In the genomic region with DNA sequence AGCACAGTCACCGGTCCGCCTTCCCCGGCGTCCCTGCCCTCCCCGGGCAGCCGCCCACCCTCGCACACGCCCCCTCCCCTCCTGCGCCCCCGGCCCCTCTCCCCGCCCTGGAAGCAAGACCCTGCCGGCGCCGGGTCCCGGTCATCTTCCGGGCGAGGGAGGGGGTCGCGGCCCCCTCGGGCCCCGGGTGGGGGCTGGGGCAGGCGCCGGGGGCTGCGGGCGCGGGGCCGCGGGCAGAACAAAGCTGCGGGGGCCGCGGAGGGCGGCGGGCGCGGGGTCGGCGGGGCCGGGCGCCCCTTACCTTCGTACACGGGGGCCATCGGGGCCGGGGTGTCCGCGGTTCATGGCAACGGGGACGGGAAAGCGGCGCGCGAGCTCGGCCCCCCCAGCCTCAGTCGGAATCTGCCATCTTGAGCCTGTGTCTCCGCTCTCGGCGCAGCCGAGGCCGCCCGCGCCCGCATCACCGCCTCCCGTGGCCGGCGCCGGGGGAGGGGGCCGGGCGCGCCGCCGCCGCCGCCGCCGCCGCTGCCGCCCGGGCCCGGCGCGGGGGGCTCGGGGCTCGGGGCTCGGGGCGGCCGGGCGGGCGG, we compare ENCODE assay signal across 8 cellular contexts. TPM values are rescaled to one million over a fixed set of nuclear protein-coding genes. Genes with fewer than 3 reads are reported as not detected.
A peak's percentile ranks its signal among the peaks of the same experiment; 100 is the strongest.
DNase-seq lines count a peak whose midpoint lies in the region; ATAC-seq, FAIRE-seq and TF ChIP-seq lines count a peak whose summit lies in the region.

No MANE protein-coding gene starts in this region.

- CTCF ChIA-PET in A549 (lab: Yijun Ruan, JAX), result interaction anchor here (0.5 to 5.7 kb wide), 6 partner anchors 9 to 225 kb away, joined by 3 to 35 read pairs (median 4); no protein-coding TSS in a partner anchor

- no peak for TF ChIP-seq CTCF in A549 (IDR thresholded peaks at IDR 0.05)
- TF ChIP-seq CTCF in testis (IDR thresholded peaks at IDR 0.05), result no peak

- intact Hi-C loops in testis (cut with DNase I; ENCODE audit: low total_unique reads), result loop anchor here (10.0 kb wide), 2 partner anchors 133 to 227 kb away; no protein-coding TSS in a partner anchor

- POLR2A ChIA-PET in A549 (lab: Yijun Ruan, JAX), result interaction anchor here (0.6 to 2.0 kb wide), 2 partner anchors 22 to 46 kb away, joined by 4 to 5 read pairs; no protein-coding TSS in a partner anchor

- no peak for TF ChIP-seq EP300 in A549 (IDR thresholded peaks at IDR 0.05)

- peaks cover 37% of the 10 kb centered on the region for H3K4me1 ChIP-seq in A549
- H3K4me1 ChIP-seq in mononuclear cell (ENCODE audit: insufficient read depth, low read length), result peaks cover 47% of the 10 kb centered on the region
- H3K4me1 ChIP-seq in testis, result peaks cover 11% of the 10 kb centered on the region

- no peak for TF ChIP-seq POLR2A in A549 (IDR thresholded peaks at IDR 0.05; ENCODE audit: low read length)
- TF ChIP-seq POLR2A in testis (IDR thresholded peaks at IDR 0.05), result no peak

- H3K4me2 ChIP-seq in A549, result peak overlapping the region; percentile 96

- H3K27ac ChIP-seq in A549 (peak overlapping the region; percentile 97 to 100), testis (peak overlapping the region; percentile 86 to 95)

- H3K9me3 ChIP-seq in A549, result no peaks in the 10 kb centered on the region
- no peaks in the 10 kb centered on the region for H3K9me3 ChIP-seq in mononuclear cell (ENCODE audit: low read depth, low read length)
- no peaks in the 10 kb centered on the region for H3K9me3 ChIP-seq in testis

- no peak for TF ChIP-seq RAD21 in A549 (conservative IDR thresholded peaks at IDR 0.05 in 1 of 2, IDR thresholded peaks at IDR 0.05 in 1 of 2)

- no peaks in the 10 kb centered on the region for H3K27me3 ChIP-seq in mononuclear cell (ENCODE audit: insufficient read depth, low read length)
- no peaks in the 10 kb centered on the region for H3K27me3 ChIP-seq in testis

- FAIRE-seq in A549 (lab: Jason Lieb, UNC) (no peak), HTR-8/SVneo (lab: Jason Lieb, UNC) (no peak)

- H3K4me3 ChIP-seq in A549 (peak overlapping the region; percentile 99), mononuclear cell (ENCODE audit: low read length) (peak overlapping the region; percentile 89), testis (peak overlapping the region; percentile 73 to 76)

- 0% methylated on average over 6 of the region's 88 CpGs for WGBS in A549 (ENCODE audit: missing lambda C conversion rate)
- WGBS in testis, 2 donors, result 0% methylated on average over 13 to 68 of the region's 88 CpGs

- peak; percentile 1 to 51; a peak in 4 of 6 replicates for ATAC-seq in A549
- peak; percentile 10 for ATAC-seq in GM18907 (IDR thresholded peaks at IDR 0.05; ENCODE audit: unreplicated experiment)

- peak in 1 of 2 experiments; percentile 43 for DNase-seq in A549 (ENCODE audit: low read depth in 1 of 2, low spot score in 1 of 2)
- DNase-seq in HTR-8/SVneo (ENCODE audit: insufficient read length, low spot score), result peak; percentile 17
- DNase-seq in activated CD4-positive, alpha-beta T cell treated with anti-CD3 and anti-CD28 coated beads for 4 hours, result peak; percentile 31 to 42
- peak; percentile 35 for DNase-seq in effector CD4-positive, alpha-beta T cell
- DNase-seq in testis, result peak; percentile 43
- DNase-seq in DMS114 treated with DMSO at 0.1 percent for 48 hours (lab: John Stamatoyannopoulos, UW; ENCODE audit: unreplicated experiment), result no peak

- H3K36me3 ChIP-seq in testis (ENCODE audit: low read depth, missing control alignments), result no peaks in the 10 kb centered on the region

TF ChIP-seq in A549, 52 proteins besides CTCF, POLR2A, EP300 and RAD21 (continues in another document):
- TF ChIP-seq, protein P1, sequence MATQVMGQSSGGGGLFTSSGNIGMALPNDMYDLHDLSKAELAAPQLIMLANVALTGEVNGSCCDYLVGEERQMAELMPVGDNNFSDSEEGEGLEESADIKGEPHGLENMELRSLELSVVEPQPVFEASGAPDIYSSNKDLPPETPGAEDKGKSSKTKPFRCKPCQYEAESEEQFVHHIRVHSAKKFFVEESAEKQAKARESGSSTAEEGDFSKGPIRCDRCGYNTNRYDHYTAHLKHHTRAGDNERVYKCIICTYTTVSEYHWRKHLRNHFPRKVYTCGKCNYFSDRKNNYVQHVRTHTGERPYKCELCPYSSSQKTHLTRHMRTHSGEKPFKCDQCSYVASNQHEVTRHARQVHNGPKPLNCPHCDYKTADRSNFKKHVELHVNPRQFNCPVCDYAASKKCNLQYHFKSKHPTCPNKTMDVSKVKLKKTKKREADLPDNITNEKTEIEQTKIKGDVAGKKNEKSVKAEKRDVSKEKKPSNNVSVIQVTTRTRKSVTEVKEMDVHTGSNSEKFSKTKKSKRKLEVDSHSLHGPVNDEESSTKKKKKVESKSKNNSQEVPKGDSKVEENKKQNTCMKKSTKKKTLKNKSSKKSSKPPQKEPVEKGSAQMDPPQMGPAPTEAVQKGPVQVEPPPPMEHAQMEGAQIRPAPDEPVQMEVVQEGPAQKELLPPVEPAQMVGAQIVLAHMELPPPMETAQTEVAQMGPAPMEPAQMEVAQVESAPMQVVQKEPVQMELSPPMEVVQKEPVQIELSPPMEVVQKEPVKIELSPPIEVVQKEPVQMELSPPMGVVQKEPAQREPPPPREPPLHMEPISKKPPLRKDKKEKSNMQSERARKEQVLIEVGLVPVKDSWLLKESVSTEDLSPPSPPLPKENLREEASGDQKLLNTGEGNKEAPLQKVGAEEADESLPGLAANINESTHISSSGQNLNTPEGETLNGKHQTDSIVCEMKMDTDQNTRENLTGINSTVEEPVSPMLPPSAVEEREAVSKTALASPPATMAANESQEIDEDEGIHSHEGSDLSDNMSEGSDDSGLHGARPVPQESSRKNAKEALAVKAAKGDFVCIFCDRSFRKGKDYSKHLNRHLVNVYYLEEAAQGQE (IDR thresholded peaks at IDR 0.05), result no peak
- TF ChIP-seq HDAC2 (IDR thresholded peaks at IDR 0.05) (no peak), CHD2 (IDR thresholded peaks at IDR 0.05; ENCODE audit: low read length, partially characterized antibody) (no peak), POLR2AphosphoS2 (conservative IDR thresholded peaks at IDR 0.05; ENCODE audit: low read length) (no peak), BHLHE40 (IDR thresholded peaks at IDR 0.05; ENCODE audit: low read depth, low read length) (no peak), HOXB5 (CRISPR knock-in tag; IDR thresholded peaks at IDR 0.05) (no peak), HEYL (CRISPR knock-in tag; IDR thresholded peaks at IDR 0.05) (no peak), HOXB13 (CRISPR knock-in tag; IDR thresholded peaks at IDR 0.05; ENCODE audit: low read depth) (no peak), CBX8 (IDR thresholded peaks at IDR 0.05) (no peak), MYC (IDR thresholded peaks at IDR 0.05; ENCODE audit: borderline replicate concordance, low read length) (no peak)
- TF ChIP-seq, protein P2, sequence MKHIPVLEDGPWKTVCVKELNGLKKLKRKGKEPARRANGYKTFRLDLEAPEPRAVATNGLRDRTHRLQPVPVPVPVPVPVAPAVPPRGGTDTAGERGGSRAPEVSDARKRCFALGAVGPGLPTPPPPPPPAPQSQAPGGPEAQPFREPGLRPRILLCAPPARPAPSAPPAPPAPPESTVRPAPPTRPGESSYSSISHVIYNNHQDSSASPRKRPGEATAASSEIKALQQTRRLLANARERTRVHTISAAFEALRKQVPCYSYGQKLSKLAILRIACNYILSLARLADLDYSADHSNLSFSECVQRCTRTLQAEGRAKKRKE (CRISPR knock-in tag; IDR thresholded peaks at IDR 0.05; ENCODE audit: low read depth), result no peak
- TF ChIP-seq, protein P3, sequence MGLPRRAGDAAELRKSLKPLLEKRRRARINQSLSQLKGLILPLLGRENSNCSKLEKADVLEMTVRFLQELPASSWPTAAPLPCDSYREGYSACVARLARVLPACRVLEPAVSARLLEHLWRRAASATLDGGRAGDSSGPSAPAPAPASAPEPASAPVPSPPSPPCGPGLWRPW (IDR thresholded peaks at IDR 0.05), result no peak
- TF ChIP-seq, protein P4, sequence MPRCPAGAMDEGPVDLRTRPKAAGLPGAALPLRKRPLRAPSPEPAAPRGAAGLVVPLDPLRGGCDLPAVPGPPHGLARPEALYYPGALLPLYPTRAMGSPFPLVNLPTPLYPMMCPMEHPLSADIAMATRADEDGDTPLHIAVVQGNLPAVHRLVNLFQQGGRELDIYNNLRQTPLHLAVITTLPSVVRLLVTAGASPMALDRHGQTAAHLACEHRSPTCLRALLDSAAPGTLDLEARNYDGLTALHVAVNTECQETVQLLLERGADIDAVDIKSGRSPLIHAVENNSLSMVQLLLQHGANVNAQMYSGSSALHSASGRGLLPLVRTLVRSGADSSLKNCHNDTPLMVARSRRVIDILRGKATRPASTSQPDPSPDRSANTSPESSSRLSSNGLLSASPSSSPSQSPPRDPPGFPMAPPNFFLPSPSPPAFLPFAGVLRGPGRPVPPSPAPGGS (IDR thresholded peaks at IDR 0.05), result no peak

RNA-seq across cellular contexts. Expression of a gene that starts 0.4 kb away (rescaled TPM):
- polyA plus RNA-seq in A549 (2011; rRNA removed) (12.1 and 16.3 TPM in 2 replicates), A549 (2017; fragmentation: RNase III; extraction: RNeasy Plus Mini Kit Qiagen cat#74134 plus additional on column Dnase treatment) (10.5 to 13.1 TPM (median 11.3 TPM) in 3 replicates), testis (ENCODE audit: insufficient read depth, low read depth, low replicate concordance) (6.3 TPM)
- polyA plus RNA-seq in A549 (2012; cell fraction: cytosol; rRNA removed), result 10.1 and 13.5 TPM in 2 replicates
- 9.9 and 11.2 TPM in 2 replicates for polyA plus RNA-seq in A549 (2012; cell fraction: nucleus; rRNA removed)
- 32.7 and 34.1 TPM in 2 replicates for polyA minus RNA-seq in A549 (2011; rRNA and poly(A)+ RNA removed)
- total RNA-seq in mononuclear cell (14.2 TPM), testis (10 to 100 TPM; 17.8 to 22.4 TPM)

RNA-seq across cellular contexts. Expression of a gene that starts 51.7 kb away (rescaled TPM):
- polyA plus RNA-seq in A549 (2011; rRNA removed) (11.6 and 13.8 TPM in 2 replicates), A549 (2017; fragmentation: RNase III; extraction: RNeasy Plus Mini Kit Qiagen cat#74134 plus additional on column Dnase treatment) (8.5 to 8.8 TPM (median 8.8 TPM) in 3 replicates), testis (ENCODE audit: insufficient read depth, low read depth, low replicate concordance) (4.9 TPM)
- 6.3 and 6.9 TPM in 2 replicates for polyA plus RNA-seq in A549 (2012; cell fraction: cytosol; rRNA removed)
- polyA plus RNA-seq in A549 (2012; cell fraction: nucleus; rRNA removed), result 8.8 and 11.8 TPM in 2 replicates
- polyA minus RNA-seq in A549 (2011; rRNA and poly(A)+ RNA removed), result 9.2 and 15.5 TPM in 2 replicates
- total RNA-seq in mononuclear cell (67.8 TPM), testis (1 to 10 TPM; 5.2 to 5.7 TPM)

Comparison
In these comparisons a context has a peak if more than half of its experiments do, and no peak if none do; other contexts are left out.
1. RNA of a gene that starts 51.7 kb away (total RNA-seq): 67.8 TPM in mononuclear cell (single experiment); 5.2 to 5.7 TPM in testis; every median in the first group is over 10 times any median in the second.
2. Peak in every context shown above with its lines, with median percentiles within 50 percentile points of each other: H3K4me3 ChIP-seq.